Comparison of ENCODE assay signal across 10 cellular contexts in genomic region chr1:24047101-24047459, GRCh38.
DNase-seq lines count a peak whose midpoint lies in the region; ATAC-seq and TF ChIP-seq lines count a peak whose summit lies in the region.
"Had no signal": no experiment of that assay in that cellular context is flagged by ENCODE, and none has a peak within 500 bp of the region (broad histone marks: within the 10 kb centered on the region; RNA-seq: fewer than 3 reads in every experiment).

No MANE protein-coding gene starts in this region.

- H4K20me1 ChIP-seq in GM23248 (ENCODE audit: insufficient read depth) = no peaks in the 10 kb centered on the region

- H3K9ac ChIP-seq in GM23248 (peak overlapping the region; percentile 48), skeletal muscle satellite cell (ENCODE audit: low read depth, low read length) (no peak overlapping the region)

- H3F3A ChIP-seq in GM23248 (ENCODE audit: insufficient read depth) = peaks cover 30% of the 10 kb centered on the region

- H3K9me3 ChIP-seq in GM23248 (ENCODE audit: low read depth) (no peaks in the 10 kb centered on the region), skeletal muscle satellite cell (replicated peaks; ENCODE audit: low read length) (no peaks in the 10 kb centered on the region)

- no peaks in the 10 kb centered on the region for H3K36me3 Mint-ChIP-seq in activated naive CD4-positive, alpha-beta T cell treated with anti-CD3 and anti-CD28 coated beads, Interleukin-2, amount 10 ng/mL, durations not matched to agents 7 days and 5 days
- H3K36me3 Mint-ChIP-seq in naive thymus-derived CD8-positive, alpha-beta T cell = no peaks in the 10 kb centered on the region

- POLR2A ChIA-PET in naive thymus-derived CD8-positive, alpha-beta T cell (lab: Charles Lee) = no interaction called here

- H3K4me2 ChIP-seq in GM23248 (ENCODE audit: unreplicated experiment) (peak overlapping the region; percentile 71), skeletal muscle satellite cell (ENCODE audit: low read length) (peak overlapping the region; percentile 58)

- ATAC-seq in SK-N-SH treated with all-trans-retinoic acid at 6 μM for 48 hours = peak; percentile 55
- no peak for ATAC-seq in naive thymus-derived CD8-positive, alpha-beta T cell

- CTCF ChIA-PET in activated naive CD4-positive, alpha-beta T cell treated with anti-CD3 and anti-CD28 coated beads, Interleukin-2, amount 10 ng/mL, durations not matched to agents 7 days and 5 days (lab: Charles Lee) = no interaction called here

- H3K36me3 ChIP-seq in GM23248 (ENCODE audit: low read depth) = no peaks in the 10 kb centered on the region
- H3K36me3 ChIP-seq in skeletal muscle satellite cell (ENCODE audit: insufficient read depth, low read length) = no peaks in the 10 kb centered on the region

- H3K4me3 ChIP-seq in GM23248 = peak overlapping the region; percentile 17
- peak overlapping the region; percentile 17 for H3K4me3 ChIP-seq in skeletal muscle satellite cell (ENCODE audit: low read length)

- H3K9me2 ChIP-seq in GM23248 (ENCODE audit: insufficient read depth) = no peaks in the 10 kb centered on the region

- H3K4me1 Mint-ChIP-seq in activated naive CD4-positive, alpha-beta T cell treated with anti-CD3 and anti-CD28 coated beads, Interleukin-2, amount 10 ng/mL, durations not matched to agents 7 days and 5 days = no peaks in the 10 kb centered on the region
- H3K4me1 Mint-ChIP-seq in naive thymus-derived CD8-positive, alpha-beta T cell = no peaks in the 10 kb centered on the region

- no peak overlapping the region for H3K27ac Mint-ChIP-seq in activated naive CD4-positive, alpha-beta T cell treated with anti-CD3 and anti-CD28 coated beads, Interleukin-2, amount 10 ng/mL, durations not matched to agents 7 days and 5 days
- no peak overlapping the region for H3K27ac Mint-ChIP-seq in naive thymus-derived CD8-positive, alpha-beta T cell

- peak overlapping the region; percentile 85 for H3K27ac ChIP-seq in GM23248

- DNase-seq in GM23248 (peak; percentile 88), glomerular visceral epithelial cell (ENCODE audit: extremely low spot score) (peak; percentile 24), activated T-cell treated with anti-CD3 and anti-CD28 coated beads for 4 hours (no peak), NCI-H345 treated with DMSO at 0.1 percent for 48 hours (lab: John Stamatoyannopoulos, UW; ENCODE audit: unreplicated experiment) (no peak)
- no peak for DNase-seq in activated naive CD4-positive, alpha-beta T cell treated with anti-CD3 and anti-CD28 coated beads, Interleukin-2, amount 10 ng/mL, durations not matched to agents 7 days and 5 days
- no peak for DNase-seq in naive thymus-derived CD8-positive, alpha-beta T cell
- DNase-seq: DMS153, Karpas-422 had no signal

- H3K9me3 Mint-ChIP-seq in activated naive CD4-positive, alpha-beta T cell treated with anti-CD3 and anti-CD28 coated beads, Interleukin-2, amount 10 ng/mL, durations not matched to agents 7 days and 5 days = no peaks in the 10 kb centered on the region
- no peaks in the 10 kb centered on the region for H3K9me3 Mint-ChIP-seq in naive thymus-derived CD8-positive, alpha-beta T cell

- H3K27me3 ChIP-seq in GM23248 (replicated peaks; ENCODE audit: insufficient read depth) (no peaks in the 10 kb centered on the region), skeletal muscle satellite cell (ENCODE audit: control insufficient read depth, insufficient read depth, low read length) (no peaks in the 10 kb centered on the region)

- H3K4me3 Mint-ChIP-seq in activated naive CD4-positive, alpha-beta T cell treated with anti-CD3 and anti-CD28 coated beads, Interleukin-2, amount 10 ng/mL, durations not matched to agents 7 days and 5 days = no peak overlapping the region
- H3K4me3 Mint-ChIP-seq in naive thymus-derived CD8-positive, alpha-beta T cell = no peak overlapping the region

- H3K79me2 ChIP-seq in GM23248 (ENCODE audit: insufficient read depth) = no peaks in the 10 kb centered on the region

- H2AFZ ChIP-seq in GM23248 = no peak overlapping the region

- 0 to 2% methylated on average over 3 of the region's 3 CpGs for WGBS in GM23248 (ENCODE audit: low coverage in 1 of 2, low lambda C conversion rate in 2 of 2, missing lambda C conversion rate in 2 of 2), 2 experiments

- peaks cover 22% of the 10 kb centered on the region for H3K4me1 ChIP-seq in GM23248 (ENCODE audit: insufficient read depth)
- H3K4me1 ChIP-seq in skeletal muscle satellite cell (ENCODE audit: control insufficient read depth, insufficient read depth, low read length) = peaks cover 22% of the 10 kb centered on the region

- H3K27me3 Mint-ChIP-seq in activated naive CD4-positive, alpha-beta T cell treated with anti-CD3 and anti-CD28 coated beads, Interleukin-2, amount 10 ng/mL, durations not matched to agents 7 days and 5 days = peaks cover 27% of the 10 kb centered on the region
- H3K27me3 Mint-ChIP-seq in naive thymus-derived CD8-positive, alpha-beta T cell = peaks cover 0 to 4% (median 0%) of the 10 kb centered on the region in 5 donors

- in situ Hi-C loops in GM23248 (cut with MboI) = no loop called here

TF ChIP-seq in SK-N-SH treated with all-trans-retinoic acid at 6 μM for 48 hours, 23 proteins besides CTCF, POLR2A, EP300 and RAD21 (continues in another document):
- no peak for TF ChIP-seq CREB5 (CRISPR knock-in tag; IDR thresholded peaks at IDR 0.05; ENCODE audit: low read depth)
- TF ChIP-seq ZFP3 (CRISPR knock-in tag; IDR thresholded peaks at IDR 0.05) = no peak
- TF ChIP-seq PATZ1 (CRISPR knock-in tag; IDR thresholded peaks at IDR 0.05; ENCODE audit: borderline replicate concordance) = no peak
- TF ChIP-seq ZNF70 (CRISPR knock-in tag; IDR thresholded peaks at IDR 0.05) = no peak
- TF ChIP-seq CSDC2 (CRISPR knock-in tag; IDR thresholded peaks at IDR 0.05) = no peak
- no peak for TF ChIP-seq TSHZ2 (CRISPR knock-in tag; IDR thresholded peaks at IDR 0.05)
- TF ChIP-seq ESRRG (CRISPR knock-in tag; IDR thresholded peaks at IDR 0.05) = no peak
- no peak for TF ChIP-seq ARNTL (CRISPR knock-in tag; IDR thresholded peaks at IDR 0.05; ENCODE audit: borderline replicate concordance, low read depth)
- no peak for TF ChIP-seq ZNF8 (CRISPR knock-in tag; IDR thresholded peaks at IDR 0.05)

Comparison
In these comparisons a context has a peak if more than half of its experiments do, and no peak if none do; other contexts are left out.
1. DNase-seq: peak in GM23248 (single experiment) and glomerular visceral epithelial cell (single experiment); none in activated naive CD4-positive, alpha-beta T cell treated with anti-CD3 and anti-CD28 coated beads, Interleukin-2, amount 10 ng/mL, durations not matched to agents 7 days and 5 days (single experiment), activated T-cell treated with anti-CD3 and anti-CD28 coated beads for 4 hours (single experiment), NCI-H345 treated with DMSO at 0.1 percent for 48 hours (single experiment) and naive thymus-derived CD8-positive, alpha-beta T cell (0 of 10).